In genomic region chr7:144857463-144857862, GRCh38 we compare ENCODE assay signal across 23 cellular contexts.
"Had no signal": no experiment of that assay in that cellular context is flagged by ENCODE, and none has a peak within 500 bp of the region (broad histone marks: within the 10 kb centered on the region; RNA-seq: fewer than 3 reads in every experiment).

No MANE protein-coding gene starts in this region.

- H3K9ac ChIP-seq: SK-N-SH had no signal

- H3K27me3 ChIP-seq: ascending aorta, cardiac muscle cell, Peyer's patch, SJSA1 had no signal

- H3K36me3 ChIP-seq: ascending aorta, cardiac muscle cell, Peyer's patch, SJSA1 had no signal

- H3K4me2 ChIP-seq: SK-N-SH had no signal

- FAIRE-seq: TTC549 had no signal

- ATAC-seq: activated CD8-positive, alpha-beta T cell treated with anti-CD3 and anti-CD28 coated beads, Interleukin-2, amount 10 ng/mL, durations not matched to agents 7 days and 5 days had no signal

- H3K27ac ChIP-seq: ascending aorta, cardiac muscle cell, Peyer's patch, SJSA1 had no signal

- H3K4me3 ChIP-seq: ascending aorta, cardiac muscle cell, Peyer's patch, SJSA1 had no signal

- H3K9me3 ChIP-seq: ascending aorta, Peyer's patch, SJSA1, SK-N-SH had no signal

- DNase-seq: activated CD4-positive, alpha-beta T cell treated with anti-CD3 and anti-CD28 coated beads, Interleukin-2, amount 10 ng/mL, durations not matched to agents 7 days and 5 days; activated CD4-positive, alpha-beta T cell treated with anti-CD3 and anti-CD28 coated beads, Interleukin-2, amount 50 U/mL, for 48 hours; activated CD8-positive, alpha-beta T cell treated with anti-CD3 and anti-CD28 coated beads, Interleukin-2, amount 10 ng/mL, durations not matched to agents 7 days and 5 days; activated gamma-delta T cell; activated naive CD4-positive, alpha-beta T cell treated with Interleukin-2 at 50 U/mL for 16 hours; activated naive CD8-positive, alpha-beta T cell treated with anti-CD3 and anti-CD28 coated beads, Interleukin-2, amount 10 ng/mL, durations not matched to agents 7 days and 5 days; activated T-cell treated with anti-CD3 and anti-CD28 coated beads, Interleukin-2, amount 50 U/mL, for 24 hours; amygdala; Karpas-422; KBM-7; NCI-H1417 treated with DMSO at 0.1 percent for 48 hours; NCI-H187 treated with DMSO at 0.1 percent for 48 hours; NCI-H510A; NCI-H526; NCI-H774; Peyer's patch; RPMI8226; SHP77 treated with DMSO at 0.1 percent for 48 hours; SK-N-SH had no signal

- H3K4me1 ChIP-seq: ascending aorta, Peyer's patch, SJSA1 had no signal
